ENCODE assay signal across 6 cellular contexts in the genomic region with DNA sequence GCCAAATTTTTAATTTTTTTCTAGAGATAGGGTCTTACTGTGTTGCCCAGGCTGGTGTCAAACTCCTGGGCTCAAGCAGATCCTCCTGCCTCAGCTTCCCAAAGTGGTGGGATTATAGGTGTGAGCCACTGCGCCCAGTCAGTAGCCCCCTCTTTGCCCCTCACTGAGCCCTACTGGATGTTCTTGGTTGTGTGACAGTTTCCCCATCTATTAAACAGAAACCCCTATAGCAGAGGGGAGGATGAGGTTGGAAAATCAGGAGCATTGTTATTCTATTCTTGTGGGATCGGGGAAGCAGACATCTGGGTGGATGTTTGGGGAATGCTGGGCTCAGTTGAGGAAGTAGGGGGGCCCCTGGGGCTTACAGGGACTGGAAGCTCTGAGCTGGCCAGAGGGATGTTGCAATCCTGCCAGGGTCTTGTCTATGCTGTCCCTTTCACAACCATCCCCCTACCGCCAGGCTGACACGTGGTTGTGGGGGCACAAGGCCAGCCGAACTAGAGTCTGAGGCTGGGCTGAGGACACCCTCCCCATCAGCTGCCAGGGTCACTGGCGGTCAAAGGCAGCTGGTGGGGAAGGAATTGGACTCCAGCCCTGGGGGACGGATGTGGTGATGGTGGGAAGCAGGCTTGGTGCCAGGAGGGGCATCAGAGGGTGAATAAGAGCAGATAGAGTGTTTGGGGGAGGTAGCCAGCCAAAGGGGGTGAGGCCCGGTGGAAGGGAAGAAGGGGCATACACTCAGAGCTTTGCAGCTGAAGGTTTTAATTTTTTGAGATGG. TPM values are rescaled to one million over a fixed set of nuclear protein-coding genes. Genes with fewer than 3 reads are reported as not detected.
DNase-seq lines count a peak whose midpoint lies in the region; ATAC-seq, FAIRE-seq and TF ChIP-seq lines count a peak whose summit lies in the region.
"Had no signal": no experiment of that assay in that cellular context is flagged by ENCODE, and none has a peak within 500 bp of the region (broad histone marks: within the 10 kb centered on the region; RNA-seq: fewer than 3 reads in every experiment).

No MANE protein-coding gene starts in this region.

- POLR2A ChIA-PET in WTC11 (lab: Charles Lee) = interaction anchor here (1.0 kb wide), 1 partner anchor 10 kb away, joined by 6 read pairs; no protein-coding TSS in a partner anchor

- CTCF ChIA-PET in WTC11 (lab: Charles Lee) = interaction anchor here (0.9 to 1.5 kb wide), 3 partner anchors 10 to 27 kb away, joined by 3 to 5 read pairs (median 3); partner anchors contain the start of gene APOE

- peaks cover 35% of the 10 kb centered on the region for H3K27me3 Mint-ChIP-seq in WTC11 (ENCODE audit: low read depth)

- no peak overlapping the region; the same call in 1 of the 2 replicates for H3K27ac Mint-ChIP-seq in WTC11

- intact Hi-C loops in tibial artery (cut with DNase I; ENCODE audit: low total_unique reads) = no loop called here

- no peaks in the 10 kb centered on the region for H3K79me2 ChIP-seq in hepatocyte

- peak overlapping the region; percentile 86 for H3K27ac ChIP-seq in hepatocyte
- H3K27ac ChIP-seq in tibial artery = no peak overlapping the region
- peak overlapping the region in 1 of 2 donors; percentile 60 for H3K27ac ChIP-seq in small intestine (ENCODE audit: low read depth in 1 of 2, low read length in 1 of 2)

- H4K20me1 ChIP-seq in hepatocyte (ENCODE audit: insufficient read depth, poor library complexity, severe bottlenecking) = no peaks in the 10 kb centered on the region

- H3K36me3 Mint-ChIP-seq in WTC11 = peaks cover 2% of the 10 kb centered on the region

- H3K4me1 Mint-ChIP-seq in WTC11 = peaks cover 17% of the 10 kb centered on the region

- no peak overlapping the region for H3K4me3 Mint-ChIP-seq in WTC11

- H3K4me3 ChIP-seq in hepatocyte = no peak overlapping the region
- no peak overlapping the region for H3K4me3 ChIP-seq in tibial artery
- H3K4me3 ChIP-seq in small intestine (ENCODE audit: low read depth in 1 of 2, low read length in 2 of 2) = no peak overlapping the region

- H3K4me1 ChIP-seq in hepatocyte (ENCODE audit: insufficient read depth) (peaks cover 10% of the 10 kb centered on the region), tibial artery (peaks cover 0 to 10% (median 4%) of the 10 kb centered on the region in 4 donors), small intestine (ENCODE audit: control insufficient read depth in 2 of 2, insufficient read depth in 1 of 2, low read depth in 1 of 2, low read length in 1 of 2) (no peaks in the 10 kb centered on the region)

- peaks cover 4% of the 10 kb centered on the region; the same call in 1 of the 2 replicates for H3K9me3 Mint-ChIP-seq in WTC11

- WGBS in hepatocyte (ENCODE audit: low lambda C conversion rate, missing lambda C conversion rate) = 76% methylated on average over 8 of the region's 8 CpGs
- WGBS in small intestine, 3 donors = 45 to 62% (median 59%) methylated on average over 8 of the region's 8 CpGs

- no peaks in the 10 kb centered on the region for H3K27me3 ChIP-seq in hepatocyte
- H3K27me3 ChIP-seq in tibial artery = peaks cover 0 to 23% of the 10 kb centered on the region in 2 donors
- H3K27me3 ChIP-seq in small intestine (ENCODE audit: control insufficient read depth in 2 of 2, insufficient read depth in 2 of 2, low read length in 2 of 2) = no peaks in the 10 kb centered on the region

- ATAC-seq in WTC11 = no peak

- H3K9me3 ChIP-seq in hepatocyte (ENCODE audit: low read depth) (no peaks in the 10 kb centered on the region), tibial artery (no peaks in the 10 kb centered on the region), small intestine (ENCODE audit: control insufficient read depth, low read depth) (no peaks in the 10 kb centered on the region)

- H3K9me2 ChIP-seq in hepatocyte (replicated peaks; ENCODE audit: insufficient read depth) = no peaks in the 10 kb centered on the region

- no peak for FAIRE-seq in small intestine (lab: Jason Lieb, UNC)

- H3K36me3 ChIP-seq in hepatocyte (replicated peaks; ENCODE audit: insufficient read depth, low read depth) = no peaks in the 10 kb centered on the region
- H3K36me3 ChIP-seq in tibial artery = no peaks in the 10 kb centered on the region
- no peaks in the 10 kb centered on the region for H3K36me3 ChIP-seq in small intestine (ENCODE audit: control insufficient read depth in 2 of 2, insufficient read depth in 2 of 2, low read length in 2 of 2)

- peak overlapping the region; percentile 55 for H3K4me2 ChIP-seq in hepatocyte

- no peak overlapping the region for H2AFZ ChIP-seq in hepatocyte

- DNase-seq in WTC11 (ENCODE audit: low spot score) (no peak), hepatocyte (ENCODE audit: low spot score) (peak; percentile 73), tibial artery (peak; percentile 83 to 89), NAMALWA (ENCODE audit: low spot score) (no peak), small intestine (no peak)
- DNase-seq: activated CD4-positive, CD25-positive, alpha-beta regulatory T cell treated with anti-CD3 and anti-CD28 coated beads, Interleukin-2, amount 50 U/mL, for 72 hours had no signal

- TF ChIP-seq CTCF in WTC11 (IDR thresholded peaks at IDR 0.05) (no peak), hepatocyte (IDR thresholded peaks at IDR 0.05; ENCODE audit: poor library complexity) (no peak), tibial artery (IDR thresholded peaks at IDR 0.05) (no peak)

TF ChIP-seq in WTC11, 78 proteins besides CTCF, POLR2A, EP300 and RAD21:
- peak; percentile 98 for TF ChIP-seq GABPB1 (CRISPR knock-in tag; IDR thresholded peaks at IDR 0.05)
- TF ChIP-seq ZNF423 (CRISPR knock-in tag; IDR thresholded peaks at IDR 0.05) = no peak

RNA-seq across cellular contexts. Expression of gene APOC1, which starts 10.9 kb away (rescaled TPM):
- total RNA-seq in WTC11 (2021) (76.2 to 101 TPM (median 86.5 TPM) in 3 replicates), hepatocyte (330 and 390 TPM in 2 replicates)
- polyA plus RNA-seq in hepatocyte (395 and 606 TPM in 2 replicates), small intestine (10 to 100 TPM in 2 of 3 donors, 1 to 10 TPM in 1; 3.1 to 65.1 (median 18.4) TPM)

RNA-seq across cellular contexts. Expression of gene APOC4, which starts 16.7 kb away (rescaled TPM):
- not detected in 3 replicates for total RNA-seq in WTC11 (2021)
- not detected in 2 replicates for total RNA-seq in hepatocyte
- polyA plus RNA-seq in hepatocyte = 1.1 TPM in 1 of 2 replicates, not detected in the other
- not detected for polyA plus RNA-seq in small intestine

RNA-seq across cellular contexts. Expression of gene APOE, which starts 19.7 kb away (rescaled TPM):
- total RNA-seq in WTC11 (2021) (815 to 837 TPM (median 824 TPM) in 3 replicates), hepatocyte (3,920 and 3,946 TPM in 2 replicates)
- polyA plus RNA-seq in hepatocyte (3,558 and 4,019 TPM in 2 replicates), small intestine (100 to 1,000 TPM in 2 of 3 donors, 10 to 100 TPM in 1; 14.1 to 134 (median 109) TPM)

RNA-seq across cellular contexts. Expression of gene APOC2, which starts 20.5 kb away (rescaled TPM):
- total RNA-seq in WTC11 (2021) (0.66 to 0.81 TPM in 2 of 3 replicates, not detected in the other), hepatocyte (435 and 454 TPM in 2 replicates)
- polyA plus RNA-seq in hepatocyte (603 and 827 TPM in 2 replicates), small intestine (10 to 100 TPM; 23.4 to 74.8 (median 65.3) TPM)

RNA-seq across cellular contexts. Expression of gene CLPTM1, which starts 29.9 kb away (rescaled TPM):
- 75.9 to 85.6 TPM (median 76.4 TPM) in 3 replicates for total RNA-seq in WTC11 (2021)
- 41.0 and 49.1 TPM in 2 replicates for total RNA-seq in hepatocyte
- 89.7 and 93.1 TPM in 2 replicates for polyA plus RNA-seq in hepatocyte
- 10 to 100 TPM; 63.0 to 86.6 (median 75.3) TPM for polyA plus RNA-seq in small intestine

Comparison
In these comparisons a context has a peak if more than half of its experiments do, and no peak if none do; other contexts are left out.
1. DNase-seq: peak in hepatocyte (single experiment) and tibial artery (2 of 2); none in WTC11 (single experiment), NAMALWA (single experiment) and small intestine (single experiment).